21 cellular contexts compared by ENCODE assay signal in genomic region chr2:173957517-173957916, GRCh38. TPM values are rescaled to one million over a fixed set of nuclear protein-coding genes. Genes with fewer than 3 reads are reported as not detected.
DNase-seq lines count a peak whose midpoint lies in the region; ATAC-seq, FAIRE-seq and TF ChIP-seq lines count a peak whose summit lies in the region.
"Had no signal": no experiment of that assay in that cellular context is flagged by ENCODE, and none has a peak within 500 bp of the region (broad histone marks: within the 10 kb centered on the region; RNA-seq: fewer than 3 reads in every experiment).

No MANE protein-coding gene starts in this region.

- H3K36me3 Mint-ChIP-seq in memory B cell (peaks cover 39% of the 10 kb centered on the region), CD14-positive monocyte (peaks cover 65 to 79% of the 10 kb centered on the region in 2 donors)

- H3K27ac Mint-ChIP-seq in memory B cell (peak overlapping the region; percentile 81), CD14-positive monocyte (peak overlapping the region in 3 of 7 donors; percentile 11 to 63 (median 25))
- H3K27ac Mint-ChIP-seq: activated CD4-positive, alpha-beta T cell treated with anti-CD3 and anti-CD28 coated beads for 36 hours; progenitor cell of endocrine pancreas had no signal

- H3K9ac ChIP-seq in DND-41 (ENCODE audit: low read depth, low read length), result no peak overlapping the region
- no peak overlapping the region for H3K9ac ChIP-seq in adipocyte (ENCODE audit: low read length)

- no peak for TF ChIP-seq RAD21 in A549 (conservative IDR thresholded peaks at IDR 0.05 in 1 of 2, IDR thresholded peaks at IDR 0.05 in 1 of 2)

- H3K4me3 Mint-ChIP-seq in memory B cell, result peak overlapping the region; percentile 24
- no peak overlapping the region for H3K4me3 Mint-ChIP-seq in CD14-positive monocyte

- H3K4me1 ChIP-seq in A549, result peaks cover 43% of the 10 kb centered on the region
- peaks cover 77% of the 10 kb centered on the region for H3K4me1 ChIP-seq in DND-41 (ENCODE audit: insufficient read depth, low read length)
- peaks cover 52% of the 10 kb centered on the region for H3K4me1 ChIP-seq in adipocyte (ENCODE audit: control insufficient read depth, insufficient read depth, low read length)
- H3K4me1 ChIP-seq in stomach, result peaks cover 66 to 99% (median 85%) of the 10 kb centered on the region in 4 donors

- intact Hi-C loops in dorsolateral prefrontal cortex (cut with DNase I), result no loop called here
- intact Hi-C loops in CD14-positive monocyte (cut with micrococcal nuclease), result no loop called here
- intact Hi-C loops in stomach (cut with DNase I; ENCODE audit: low total_unique reads), result no loop called here

- H3K27me3 ChIP-seq in DND-41 (ENCODE audit: insufficient read depth, low read length, poor library complexity), result no peaks in the 10 kb centered on the region
- no peaks in the 10 kb centered on the region for H3K27me3 ChIP-seq in adipocyte (replicated peaks; ENCODE audit: control insufficient read depth, insufficient read depth, low read length)
- no peaks in the 10 kb centered on the region for H3K27me3 ChIP-seq in dorsolateral prefrontal cortex
- no peaks in the 10 kb centered on the region for H3K27me3 ChIP-seq in stomach
- H3K27me3 ChIP-seq: esophagus squamous epithelium had no signal

- POLR2A ChIA-PET in A549 (lab: Yijun Ruan, JAX), result no interaction called here

- no peaks in the 10 kb centered on the region for H3K27me3 Mint-ChIP-seq in memory B cell
- no peaks in the 10 kb centered on the region for H3K27me3 Mint-ChIP-seq in CD14-positive monocyte (ENCODE audit: low read depth in 3 of 3)
- H3K27me3 Mint-ChIP-seq: activated CD4-positive, alpha-beta T cell treated with anti-CD3 and anti-CD28 coated beads for 36 hours; progenitor cell of endocrine pancreas had no signal

- CTCF ChIA-PET in A549 (lab: Yijun Ruan, JAX), result no interaction called here

- TF ChIP-seq EP300 in A549 (IDR thresholded peaks at IDR 0.05) (no peak), stomach (IDR thresholded peaks at IDR 0.05) (no peak)

- H3K9me3 Mint-ChIP-seq in memory B cell, result peaks cover 2% of the 10 kb centered on the region
- H3K9me3 Mint-ChIP-seq in CD14-positive monocyte, result peaks cover 0 to 4% (median 0%) of the 10 kb centered on the region in 7 donors

- ATAC-seq in A549 (no peak), DND-41 (ENCODE audit: insufficient read depth, low read depth) (no peak), memory B cell (ENCODE audit: low read depth) (no peak)
- ATAC-seq: activated CD4-positive, alpha-beta T cell treated with anti-CD3 and anti-CD28 coated beads for 36 hours had no signal

- H3K36me3 ChIP-seq in DND-41 (ENCODE audit: insufficient read depth, low read length) (peaks cover 75% of the 10 kb centered on the region), adipocyte (ENCODE audit: control insufficient read depth, insufficient read depth, low read length, severe bottlenecking) (peaks cover 41% of the 10 kb centered on the region), stomach (peaks cover 17 to 41% (median 33%) of the 10 kb centered on the region in 4 donors)

- no peak for TF ChIP-seq POLR2A in A549 (IDR thresholded peaks at IDR 0.05; ENCODE audit: low read length)
- no peak for TF ChIP-seq POLR2A in stomach (IDR thresholded peaks at IDR 0.05)

- no peak for FAIRE-seq in A549 (lab: Jason Lieb, UNC)
- FAIRE-seq: GM18507 had no signal

- H4K20me1 ChIP-seq in DND-41 (ENCODE audit: insufficient read depth, low read length), result peaks cover 65% of the 10 kb centered on the region

- TF ChIP-seq CTCF in A549 (IDR thresholded peaks at IDR 0.05) (no peak), DND-41 (IDR thresholded peaks at IDR 0.05; ENCODE audit: borderline replicate concordance, extremely low read depth, low read length, poor library complexity, severe bottlenecking) (no peak), dorsolateral prefrontal cortex (IDR thresholded peaks at IDR 0.05 in 54 of 56, conservative IDR thresholded peaks at IDR 0.05 in 2 of 56; ENCODE audit: low read depth in 1 of 56, partially characterized antibody in 56 of 56) (no peak), CD14-positive monocyte (IDR thresholded peaks at IDR 0.05) (no peak), stomach (IDR thresholded peaks at IDR 0.05) (no peak)

- H3K4me3 ChIP-seq in A549 (no peak overlapping the region), DND-41 (ENCODE audit: low read depth in 1 of 2, low read length in 2 of 2) (no peak overlapping the region), adipocyte (ENCODE audit: low read length) (no peak overlapping the region), dorsolateral prefrontal cortex (no peak overlapping the region), stomach (no peak overlapping the region)
- H3K4me3 ChIP-seq: esophagus squamous epithelium had no signal

- peaks cover 7% of the 10 kb centered on the region; the same call in 1 of the 3 replicates for H3K9me3 ChIP-seq in A549
- no peaks in the 10 kb centered on the region for H3K9me3 ChIP-seq in DND-41 (ENCODE audit: insufficient read depth, low read length, severe bottlenecking)
- peaks cover 6% of the 10 kb centered on the region for H3K9me3 ChIP-seq in adipocyte (ENCODE audit: control insufficient read depth, low read length)
- H3K9me3 ChIP-seq in stomach, result no peaks in the 10 kb centered on the region
- H3K9me3 ChIP-seq: esophagus squamous epithelium had no signal

- DNase-seq in A549 (ENCODE audit: low read depth in 1 of 2, low spot score in 1 of 2) (no peak), DND-41 (no peak), adipocyte (ENCODE audit: low read depth) (peak; percentile 57), memory B cell (ENCODE audit: low spot score in 2 of 2) (no peak), dorsolateral prefrontal cortex (no peak), CD14-positive monocyte (ENCODE audit: low spot score) (no peak), NCI-H2227 (lab: John Stamatoyannopoulos, UW; ENCODE audit: unreplicated experiment) (no peak), stomach (no peak)
- DNase-seq: activated CD4-positive, alpha-beta T cell treated with anti-CD3 and anti-CD28 coated beads for 36 hours; activated T-cell treated with anti-CD3 and anti-CD28 coated beads for 4 hours; anterior cingulate cortex; dermis blood vessel endothelial cell; esophagus squamous epithelium; hippocampal formation; NCI-H1436 treated with DMSO at 0.1 percent for 48 hours; NCI-H446; SHP77 treated with DMSO at 0.1 percent for 48 hours; T1000 had no signal

- peaks cover 100% of the 10 kb centered on the region for H3K79me2 ChIP-seq in DND-41 (ENCODE audit: insufficient read depth, low read length)

- WGBS in A549 (ENCODE audit: missing lambda C conversion rate), result 90% methylated on average over 2 of the region's 2 CpGs
- WGBS in stomach, 5 donors, result 54 to 63% (median 61%) methylated on average over 2 of the region's 2 CpGs

- H3K27ac ChIP-seq in A549, result no peak overlapping the region
- H3K27ac ChIP-seq in DND-41 (ENCODE audit: low read length), result no peak overlapping the region
- H3K27ac ChIP-seq in dorsolateral prefrontal cortex, result no peak overlapping the region
- peak overlapping the region in 1 of 5 donors; percentile 10 for H3K27ac ChIP-seq in stomach
- H3K27ac ChIP-seq: esophagus squamous epithelium, HL-60 had no signal

- H3K4me2 ChIP-seq in A549, result peak overlapping the region; percentile 56
- peak overlapping the region; percentile 64; the same call in 1 of the 2 replicates for H3K4me2 ChIP-seq in DND-41 (ENCODE audit: insufficient read depth, low read length)

- no peak overlapping the region for H2AFZ ChIP-seq in DND-41 (ENCODE audit: low read depth, low read length)

- H3K4me1 Mint-ChIP-seq in memory B cell (peaks cover 52% of the 10 kb centered on the region), CD14-positive monocyte (peaks cover 79% of the 10 kb centered on the region)

TF ChIP-seq in A549, 52 proteins besides CTCF, POLR2A, EP300 and RAD21:
- TF ChIP-seq ATOH8 (CRISPR knock-in tag; IDR thresholded peaks at IDR 0.05; ENCODE audit: low read depth) (no peak), HMGXB4 (CRISPR knock-in tag; IDR thresholded peaks at IDR 0.05; ENCODE audit: borderline replicate concordance) (no peak), ZC3H11A (IDR thresholded peaks at IDR 0.05) (no peak), FOSL2 (IDR thresholded peaks at IDR 0.05) (no peak), FOSL2 (CRISPR knock-in tag; IDR thresholded peaks at IDR 0.05) (no peak)

RNA-seq across cellular contexts. Expression of gene SP3, which starts 7.7 kb away (rescaled TPM):
- polyA plus RNA-seq in A549 (2011; rRNA removed) (83.1 and 94.5 TPM in 2 replicates), A549 (2017; fragmentation: RNase III; extraction: RNeasy Plus Mini Kit Qiagen cat#74134 plus additional on column Dnase treatment) (40.1 to 41.8 TPM (median 40.3 TPM) in 3 replicates), CD14-positive monocyte (10 to 100 TPM; 44.8 to 54.2 TPM), stomach (10 to 100 TPM; 15.0 to 21.1 (median 17.8) TPM)
- 16.8 and 21.8 TPM in 2 replicates for polyA plus RNA-seq in A549 (2012; cell fraction: cytosol; rRNA removed)
- 10.8 and 11.8 TPM in 2 replicates for polyA plus RNA-seq in A549 (2012; cell fraction: nucleus; rRNA removed)
- polyA minus RNA-seq in A549 (2011; rRNA and poly(A)+ RNA removed), result 80.7 and 84.4 TPM in 2 replicates
- total RNA-seq in dorsolateral prefrontal cortex (10 to 100 TPM; 41.4 to 79.2 (median 59.4) TPM), stomach (100 to 1,000 TPM in 1 of 5 donors, 10 to 100 TPM in 4; 32.4 to 147 (median 80.4) TPM)
